ENCODE assay signal across 11 cellular contexts in genomic region chr19:48632692-48633147, GRCh38. TPM values are rescaled to one million over a fixed set of nuclear protein-coding genes. Genes with fewer than 3 reads are reported as not detected.
DNase-seq lines count a peak whose midpoint lies in the region; ATAC-seq, FAIRE-seq and TF ChIP-seq lines count a peak whose summit lies in the region.
"Had no signal": no experiment of that assay in that cellular context is flagged by ENCODE, and none has a peak within 500 bp of the region (broad histone marks: within the 10 kb centered on the region; RNA-seq: fewer than 3 reads in every experiment).

No MANE protein-coding gene starts in this region.

- dilution Hi-C loops in keratinocyte (cut with MboI; ENCODE audit: extremely low pct_ligation_motif_present, low sequenced_read_pairs), result no loop called here

- no peak for TF ChIP-seq POLR2A in heart left ventricle (IDR thresholded peaks at IDR 0.05)

- no peak overlapping the region for H3K4me3 ChIP-seq in heart left ventricle
- no peak overlapping the region for H3K4me3 ChIP-seq in keratinocyte (ENCODE audit: control insufficient read depth in 2 of 3, extremely low read depth in 1 of 3, insufficient read depth in 2 of 3, low read depth in 1 of 3, low read length in 3 of 3)
- H3K4me3 ChIP-seq in upper lobe of right lung, result no peak overlapping the region

- intact Hi-C loops in heart left ventricle (cut with DNase I) (no loop called here), cardiac septum (cut with DNase I) (no loop called here), upper lobe of right lung (cut with DNase I) (no loop called here)

- H3K9me3 Mint-ChIP-seq in activated CD8-positive, alpha-beta T cell treated with anti-CD3 and anti-CD28 coated beads, Interleukin-2, amount 10 ng/mL, durations not matched to agents 7 days and 5 days (ENCODE audit: insufficient read depth), result no peaks in the 10 kb centered on the region

- no peak overlapping the region for H3K4me3 Mint-ChIP-seq in activated CD8-positive, alpha-beta T cell treated with anti-CD3 and anti-CD28 coated beads, Interleukin-2, amount 10 ng/mL, durations not matched to agents 7 days and 5 days

- no peak overlapping the region for H3K9ac ChIP-seq in keratinocyte (ENCODE audit: control insufficient read depth, extremely low read depth, insufficient read depth, low read length)

- ATAC-seq in heart left ventricle (no peak), upper lobe of right lung (no peak), HG02588 (IDR thresholded peaks at IDR 0.05; ENCODE audit: unreplicated experiment) (no peak), HG03039 (IDR thresholded peaks at IDR 0.05; ENCODE audit: unreplicated experiment) (no peak)
- no peak for ATAC-seq in activated CD8-positive, alpha-beta T cell treated with anti-CD3 and anti-CD28 coated beads, Interleukin-2, amount 10 ng/mL, durations not matched to agents 7 days and 5 days

- H3K4me2 ChIP-seq in keratinocyte (ENCODE audit: control insufficient read depth, extremely low read depth, insufficient read depth, low read depth, low read length), result peak overlapping the region; percentile 14

- DNase-seq in heart left ventricle (no peak), cardiac septum (ENCODE audit: low spot score) (no peak), keratinocyte (ENCODE audit: low read depth, low spot score) (no peak), upper lobe of right lung (no peak)
- DNase-seq in activated CD8-positive, alpha-beta T cell treated with anti-CD3 and anti-CD28 coated beads, Interleukin-2, amount 10 ng/mL, durations not matched to agents 7 days and 5 days, result no peak
- DNase-seq in activated CD8-positive, alpha-beta memory T cell treated with anti-CD3 and anti-CD28 coated beads, Interleukin-2, amount 50 U/mL, for 48 hours, result no peak
- DNase-seq: effector CD8-positive, alpha-beta T cell; retina had no signal

- H3K36me3 Mint-ChIP-seq in activated CD8-positive, alpha-beta T cell treated with anti-CD3 and anti-CD28 coated beads, Interleukin-2, amount 10 ng/mL, durations not matched to agents 7 days and 5 days (ENCODE audit: low read depth), result peaks cover 13% of the 10 kb centered on the region

- no peak overlapping the region for H2AFZ ChIP-seq in keratinocyte (ENCODE audit: control insufficient read depth, low read length)

- no peaks in the 10 kb centered on the region for H3K27me3 Mint-ChIP-seq in activated CD8-positive, alpha-beta T cell treated with anti-CD3 and anti-CD28 coated beads, Interleukin-2, amount 10 ng/mL, durations not matched to agents 7 days and 5 days (ENCODE audit: low read depth)

- H3K9me3 ChIP-seq in heart left ventricle, result no peaks in the 10 kb centered on the region
- no peaks in the 10 kb centered on the region for H3K9me3 ChIP-seq in keratinocyte (ENCODE audit: control insufficient read depth, low read depth, low read length)
- H3K9me3 ChIP-seq in upper lobe of right lung, result no peaks in the 10 kb centered on the region

- FAIRE-seq in keratinocyte (lab: Jason Lieb, UNC), result peak; percentile 95
- FAIRE-seq: TTC549 had no signal

- TF ChIP-seq CTCF in heart left ventricle (IDR thresholded peaks at IDR 0.05), result no peak
- peak in 2 of 3 experiments; percentile 15 to 38 for TF ChIP-seq CTCF in keratinocyte (optimal IDR thresholded peaks at IDR 0.05 in 1 of 3, IDR thresholded peaks at IDR 0.05 in 1 of 3, conservative IDR thresholded peaks at IDR 0.05 in 1 of 3; ENCODE audit: extremely low read depth in 1 of 3, insufficient read depth in 2 of 3, low read length in 3 of 3)
- TF ChIP-seq CTCF in upper lobe of right lung (IDR thresholded peaks at IDR 0.05), result no peak

- H3K27ac Mint-ChIP-seq in activated CD8-positive, alpha-beta T cell treated with anti-CD3 and anti-CD28 coated beads, Interleukin-2, amount 10 ng/mL, durations not matched to agents 7 days and 5 days, result peak overlapping the region; percentile 8

- peaks cover 45% of the 10 kb centered on the region for H3K4me1 Mint-ChIP-seq in activated CD8-positive, alpha-beta T cell treated with anti-CD3 and anti-CD28 coated beads, Interleukin-2, amount 10 ng/mL, durations not matched to agents 7 days and 5 days (ENCODE audit: low read depth)

- no peaks in the 10 kb centered on the region for H4K20me1 ChIP-seq in keratinocyte (ENCODE audit: control insufficient read depth, extremely low read depth, insufficient read depth, low read length)

- H3K36me3 ChIP-seq in heart left ventricle (peaks cover 0 to 44% (median 3%) of the 10 kb centered on the region in 9 donors), keratinocyte (ENCODE audit: control insufficient read depth in 2 of 2, extremely low read depth in 1 of 2, insufficient read depth in 2 of 2, low read length in 2 of 2) (peaks cover 0 to 1% of the 10 kb centered on the region in 2 experiments), upper lobe of right lung (peaks cover 25% of the 10 kb centered on the region)

- peaks cover 20 to 76% (median 54%) of the 10 kb centered on the region in 12 donors for H3K4me1 ChIP-seq in heart left ventricle
- H3K4me1 ChIP-seq in keratinocyte (ENCODE audit: control insufficient read depth, extremely low read depth, insufficient read depth, low read length), result peaks cover 45% of the 10 kb centered on the region
- H3K4me1 ChIP-seq in upper lobe of right lung, result peaks cover 41% of the 10 kb centered on the region

- H3K27me3 ChIP-seq in heart left ventricle (no peaks in the 10 kb centered on the region), keratinocyte (ENCODE audit: control insufficient read depth, extremely low read depth, insufficient read depth, low read length) (no peaks in the 10 kb centered on the region), upper lobe of right lung (no peaks in the 10 kb centered on the region)

- CTCF ChIA-PET in activated CD8-positive, alpha-beta T cell treated with anti-CD3 and anti-CD28 coated beads, Interleukin-2, amount 10 ng/mL, durations not matched to agents 7 days and 5 days (lab: Charles Lee), result interaction anchor here (1.2 to 2.0 kb wide), 3 partner anchors 15 to 127 kb away, joined by 3 to 4 read pairs (median 4); no protein-coding TSS in a partner anchor

- no peaks in the 10 kb centered on the region for H3K9me1 ChIP-seq in keratinocyte (ENCODE audit: control insufficient read depth, extremely low read depth, insufficient read depth, low read length)

- peak overlapping the region in 9 of 12 donors; percentile 92 to 98 (median 97) for H3K27ac ChIP-seq in heart left ventricle
- H3K27ac ChIP-seq in keratinocyte (ENCODE audit: control insufficient read depth, insufficient read depth, low read length), result peak overlapping the region; percentile 56
- peak overlapping the region; percentile 93 for H3K27ac ChIP-seq in upper lobe of right lung

- H3K79me2 ChIP-seq in keratinocyte (ENCODE audit: control insufficient read depth, insufficient read depth, low read length), result no peaks in the 10 kb centered on the region

- POLR2A ChIA-PET in activated CD8-positive, alpha-beta T cell treated with anti-CD3 and anti-CD28 coated beads, Interleukin-2, amount 10 ng/mL, durations not matched to agents 7 days and 5 days (lab: Charles Lee), result interaction anchor here (0.8 to 1.0 kb wide), 2 partner anchors 12 to 14 kb away, joined by 3 read pairs; partner anchors contain the start of gene RPL18

RNA-seq across cellular contexts. Expression of gene DBP, which starts 4.5 kb away (rescaled TPM):
- total RNA-seq in heart left ventricle, result 10 to 100 TPM in 5 of 9 donors, 1 to 10 TPM in 4; 1.4 to 34.2 (median 12.5) TPM
- 10 to 100 TPM in 1 of 2 donors, 1 to 10 TPM in 1; 3.9 to 11.6 TPM for polyA plus RNA-seq in heart left ventricle
- total RNA-seq in cardiac septum, result 4.4 TPM
- 10 to 100 TPM; 17.3 to 18.3 TPM for total RNA-seq in activated CD8-positive, alpha-beta T cell treated with anti-CD3 and anti-CD28 coated beads, Interleukin-2, amount 10 ng/mL, durations not matched to agents 7 days and 5 days
- polyA plus RNA-seq in keratinocyte, result 0.79 to 2.0 TPM (median 1.0 TPM) in 3 replicates
- polyA plus RNA-seq in keratinocyte (2011; ENCODE audit: low read depth), result 19.6 TPM
- polyA plus RNA-seq in keratinocyte (2011; cell fraction: cytosol; rRNA removed), result 0.47 and 1.4 TPM in 2 replicates
- 1.0 and 1.6 TPM in 2 replicates for polyA plus RNA-seq in keratinocyte (2011; cell fraction: nucleus; rRNA removed)
- polyA plus RNA-seq in keratinocyte (2012; ENCODE audit: low replicate concordance), result 1.7 and 10.8 TPM in 2 replicates
- 0.53 to 2.1 TPM (median 1.0 TPM) in 3 replicates for polyA minus RNA-seq in keratinocyte
- polyA minus RNA-seq in keratinocyte (2011; cell fraction: cytosol; rRNA and poly(A)+ RNA removed), result 2.9 TPM
- polyA minus RNA-seq in keratinocyte (2011; cell fraction: nucleus; rRNA and poly(A)+ RNA removed), result 0.42 and 1.3 TPM in 2 replicates
- total RNA-seq in upper lobe of right lung, result 17.7 TPM

RNA-seq across cellular contexts. Expression of gene CA11, which starts 13.3 kb away (rescaled TPM):
- total RNA-seq in heart left ventricle (10 to 100 TPM in 1 of 9 donors, 1 to 10 TPM in 8; 2.2 to 14.6 (median 5.8) TPM), cardiac septum (6.5 TPM), upper lobe of right lung (9.5 TPM)
- polyA plus RNA-seq in heart left ventricle (10 to 100 TPM in 1 of 2 donors, 1 to 10 TPM in 1; 3.4 to 14.8 TPM), keratinocyte (1.6 to 3.9 TPM (median 1.7 TPM) in 3 replicates)
- total RNA-seq in activated CD8-positive, alpha-beta T cell treated with anti-CD3 and anti-CD28 coated beads, Interleukin-2, amount 10 ng/mL, durations not matched to agents 7 days and 5 days, result 1 to 10 TPM; 5.2 to 6.3 TPM
- polyA plus RNA-seq in keratinocyte (2011; ENCODE audit: low read depth), result 1.6 TPM
- polyA plus RNA-seq in keratinocyte (2011; cell fraction: cytosol; rRNA removed), result 2.2 and 3.1 TPM in 2 replicates
- polyA plus RNA-seq in keratinocyte (2011; cell fraction: nucleus; rRNA removed), result 2.3 and 3.2 TPM in 2 replicates
- polyA plus RNA-seq in keratinocyte (2012; ENCODE audit: low replicate concordance), result 7.9 and 10.6 TPM in 2 replicates
- polyA minus RNA-seq in keratinocyte, result 0.64 to 4.7 TPM (median 2.9 TPM) in 3 replicates
- polyA minus RNA-seq in keratinocyte (2011; cell fraction: cytosol; rRNA and poly(A)+ RNA removed), result 3.1 TPM
- 1.8 and 5.6 TPM in 2 replicates for polyA minus RNA-seq in keratinocyte (2011; cell fraction: nucleus; rRNA and poly(A)+ RNA removed)

RNA-seq across cellular contexts. Expression of gene SPHK2, which starts 13.4 kb away (rescaled TPM):
- total RNA-seq in heart left ventricle, result 10 to 100 TPM in 2 of 9 donors, 1 to 10 TPM in 7; 5.6 to 13.1 (median 8.6) TPM
- polyA plus RNA-seq in heart left ventricle, result 10 to 100 TPM; 10.3 to 11.0 TPM
- 8.5 TPM for total RNA-seq in cardiac septum
- 10 to 100 TPM; 33.0 to 33.1 TPM for total RNA-seq in activated CD8-positive, alpha-beta T cell treated with anti-CD3 and anti-CD28 coated beads, Interleukin-2, amount 10 ng/mL, durations not matched to agents 7 days and 5 days
- polyA plus RNA-seq in keratinocyte, result 2.8 to 3.8 TPM (median 3.4 TPM) in 3 replicates
- polyA plus RNA-seq in keratinocyte (2011; ENCODE audit: low read depth), result 1.1 TPM
- 1.6 and 4.5 TPM in 2 replicates for polyA plus RNA-seq in keratinocyte (2011; cell fraction: cytosol; rRNA removed)
- polyA plus RNA-seq in keratinocyte (2011; cell fraction: nucleus; rRNA removed), result 8.2 and 10.9 TPM in 2 replicates
- polyA plus RNA-seq in keratinocyte (2012; ENCODE audit: low replicate concordance), result 2.2 and 6.7 TPM in 2 replicates
- 4.0 to 7.1 TPM (median 4.4 TPM) in 3 replicates for polyA minus RNA-seq in keratinocyte
- 5.8 TPM for polyA minus RNA-seq in keratinocyte (2011; cell fraction: cytosol; rRNA and poly(A)+ RNA removed)
- 5.1 and 5.2 TPM in 2 replicates for polyA minus RNA-seq in keratinocyte (2011; cell fraction: nucleus; rRNA and poly(A)+ RNA removed)
- total RNA-seq in upper lobe of right lung, result 23.3 TPM

RNA-seq across cellular contexts. Expression of gene RPL18, which starts 13.7 kb away (rescaled TPM):
- total RNA-seq in heart left ventricle (100 to 1,000 TPM; 470 to 877 (median 692) TPM), cardiac septum (437 TPM), upper lobe of right lung (1,025 TPM)
- polyA plus RNA-seq in heart left ventricle (1,000 to 10,000 TPM; 1,040 to 1,773 TPM), keratinocyte (1,010 to 1,534 TPM (median 1,015 TPM) in 3 replicates)
- 1,000 to 10,000 TPM; 1,371 to 1,433 TPM for total RNA-seq in activated CD8-positive, alpha-beta T cell treated with anti-CD3 and anti-CD28 coated beads, Interleukin-2, amount 10 ng/mL, durations not matched to agents 7 days and 5 days
- polyA plus RNA-seq in keratinocyte (2011; ENCODE audit: low read depth), result 166 TPM
- polyA plus RNA-seq in keratinocyte (2011; cell fraction: cytosol; rRNA removed), result 744 and 1,244 TPM in 2 replicates
- polyA plus RNA-seq in keratinocyte (2011; cell fraction: nucleus; rRNA removed), result 365 and 473 TPM in 2 replicates
- polyA plus RNA-seq in keratinocyte (2012; ENCODE audit: low replicate concordance), result 1,466 and 2,372 TPM in 2 replicates
- 491 to 622 TPM (median 599 TPM) in 3 replicates for polyA minus RNA-seq in keratinocyte
- 1,163 TPM for polyA minus RNA-seq in keratinocyte (2011; cell fraction: cytosol; rRNA and poly(A)+ RNA removed)
- polyA minus RNA-seq in keratinocyte (2011; cell fraction: nucleus; rRNA and poly(A)+ RNA removed), result 177 and 212 TPM in 2 replicates

RNA-seq across cellular contexts. Expression of gene FAM83E, which starts 17.8 kb away (rescaled TPM):
- not detected for total RNA-seq in heart left ventricle
- polyA plus RNA-seq in heart left ventricle, result under 1 TPM in 1 of 2 donors, not detected in 1; 0.14 TPM
- total RNA-seq in cardiac septum, result not detected
- 1 to 10 TPM; 1.7 to 2.3 TPM for total RNA-seq in activated CD8-positive, alpha-beta T cell treated with anti-CD3 and anti-CD28 coated beads, Interleukin-2, amount 10 ng/mL, durations not matched to agents 7 days and 5 days
- polyA plus RNA-seq in keratinocyte, result 0.06 to 0.31 TPM (median 0.17 TPM) in 3 replicates
- polyA plus RNA-seq in keratinocyte (2011; ENCODE audit: low read depth), result 0.56 TPM
- polyA plus RNA-seq in keratinocyte (2011; cell fraction: cytosol; rRNA removed), result 0.10 TPM in 1 of 2 replicates, not detected in the other
- 0.31 and 0.47 TPM in 2 replicates for polyA plus RNA-seq in keratinocyte (2011; cell fraction: nucleus; rRNA removed)
- polyA plus RNA-seq in keratinocyte (2012; ENCODE audit: low replicate concordance), result 0.32 and 0.85 TPM in 2 replicates
- polyA minus RNA-seq in keratinocyte, result 2.7 TPM in 1 of 3 replicates, not detected in the others
- not detected for polyA minus RNA-seq in keratinocyte (2011; cell fraction: cytosol; rRNA and poly(A)+ RNA removed)
- 0.84 and 0.93 TPM in 2 replicates for polyA minus RNA-seq in keratinocyte (2011; cell fraction: nucleus; rRNA and poly(A)+ RNA removed)
- total RNA-seq in upper lobe of right lung, result 31.1 TPM

Comparison
In these comparisons a context has a peak if more than half of its experiments do, and no peak if none do; other contexts are left out.
1. CTCF ChIP-seq: peak in keratinocyte (2 of 3); none in heart left ventricle (0 of 12) and upper lobe of right lung (single experiment).
2. Peak in every context shown above with its lines, with median percentiles within 50 percentile points of each other: H3K27ac ChIP-seq.